In the genomic region with DNA sequence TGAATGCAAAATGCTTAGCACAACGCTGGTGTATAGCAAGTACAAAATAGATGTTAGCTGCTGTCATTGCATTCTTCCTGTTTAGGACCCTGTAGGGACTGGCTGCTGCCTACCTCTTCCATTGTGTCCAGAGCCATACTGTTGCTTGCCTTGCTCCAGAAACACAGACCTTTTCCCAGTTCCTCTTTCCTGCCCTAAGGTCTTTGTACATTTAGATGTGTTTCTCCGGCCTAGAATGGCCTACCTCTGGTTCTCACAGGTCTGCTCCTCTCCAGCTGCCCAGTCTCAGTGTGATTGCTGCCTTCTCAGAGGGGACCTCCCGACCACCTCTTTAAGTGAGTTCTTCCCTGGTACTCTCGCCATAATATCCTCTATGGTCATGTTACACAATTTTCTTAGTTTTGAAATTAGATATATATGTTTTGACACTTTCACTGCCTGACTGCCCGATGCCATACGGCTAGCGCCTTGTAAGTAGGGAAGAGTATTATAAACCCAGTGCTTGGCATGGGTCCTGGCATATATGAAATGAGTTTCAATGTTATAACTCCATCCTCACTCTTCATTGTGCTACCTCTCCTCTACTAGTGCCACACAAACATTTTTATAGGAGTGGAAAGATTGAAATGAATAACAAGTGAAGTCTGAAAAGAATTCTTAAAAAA, we compare ENCODE assay signal across 17 cellular contexts. TPM values are rescaled to one million over a fixed set of nuclear protein-coding genes. Genes with fewer than 3 reads are reported as not detected.
DNase-seq lines count a peak whose midpoint lies in the region; ATAC-seq and TF ChIP-seq lines count a peak whose summit lies in the region.
"Had no signal": no experiment of that assay in that cellular context is flagged by ENCODE, and none has a peak within 500 bp of the region (broad histone marks: within the 10 kb centered on the region; RNA-seq: fewer than 3 reads in every experiment).

No MANE protein-coding gene starts in this region.

- no peaks in the 10 kb centered on the region for H3K79me2 ChIP-seq in osteoblast (ENCODE audit: insufficient read depth, low read length)

- H3K9me3 ChIP-seq in osteoblast (ENCODE audit: low read depth, low read length), result no peaks in the 10 kb centered on the region

- H3K27me3 ChIP-seq in dorsolateral prefrontal cortex (no peaks in the 10 kb centered on the region), osteoblast (ENCODE audit: insufficient read depth, low read length) (no peaks in the 10 kb centered on the region)

- DNase-seq in NOMO-1 treated with dmso at 0.1 percent for 144 hours (lab: John Stamatoyannopoulos, UW; ENCODE audit: unreplicated experiment), result peak; percentile 18
- no peak for DNase-seq in dorsolateral prefrontal cortex
- DNase-seq in osteoblast (ENCODE audit: insufficient read length, low spot score, missing footprints), result no peak
- no peak for DNase-seq in activated CD4-positive, alpha-beta T cell treated with anti-CD3 and anti-CD28 coated beads for 4 hours
- DNase-seq: activated CD8-positive, alpha-beta T cell treated with anti-CD3 and anti-CD28 coated beads for 36 hours; activated T-cell treated with anti-CD3 and anti-CD28 coated beads, Interleukin-2, amount 50 U/mL, for 4 hours; Calu3; cortex of kidney; Karpas-422; NCI-H1436; stimulated activated CD4-positive, alpha-beta T cell treated with anti-CD3 and anti-CD28 coated beads, Interleukin-4, amount 100 ng/mL, for 24 hours had no signal

- H2AFZ ChIP-seq in osteoblast (ENCODE audit: low read length), result peak overlapping the region; percentile 11

- H3K4me3 ChIP-seq in dorsolateral prefrontal cortex (peak overlapping the region in 3 of 59 donors; percentile 5 to 55 (median 6)), osteoblast (ENCODE audit: insufficient read depth, low read length) (no peak overlapping the region)
- H3K4me3 ChIP-seq: smooth muscle cell had no signal

- H3K27ac ChIP-seq in dorsolateral prefrontal cortex (peak overlapping the region in 58 of 59 donors; percentile 27 to 99 (median 92)), osteoblast (ENCODE audit: low read depth, low read length) (no peak overlapping the region)
- H3K27ac ChIP-seq: epithelial cell of prostate had no signal

- peak; percentile 25 for ATAC-seq in HG03108 (IDR thresholded peaks at IDR 0.05; ENCODE audit: unreplicated experiment)
- ATAC-seq in GM18867 (IDR thresholded peaks at IDR 0.05; ENCODE audit: unreplicated experiment), result no peak
- no peak for ATAC-seq in HG02678 (IDR thresholded peaks at IDR 0.05; ENCODE audit: unreplicated experiment)
- ATAC-seq: activated CD8-positive, alpha-beta T cell treated with anti-CD3 and anti-CD28 coated beads for 36 hours; activated T-cell treated with anti-CD3 and anti-CD28 coated beads, Interleukin-2, amount 50 U/mL, for 4 hours had no signal

- no peak overlapping the region for H3K4me2 ChIP-seq in osteoblast (ENCODE audit: insufficient read depth, low read length)
- H3K4me2 ChIP-seq: smooth muscle cell had no signal

- H3K36me3 ChIP-seq in osteoblast (ENCODE audit: insufficient read depth, low read length), result no peaks in the 10 kb centered on the region

- H4K20me1 ChIP-seq in osteoblast (ENCODE audit: insufficient read depth, low read length), result no peaks in the 10 kb centered on the region

- intact Hi-C loops in dorsolateral prefrontal cortex (cut with DNase I), result loop anchor here in 1 of 2 donors (5.0 kb wide), 1 partner anchor 125 kb away; the partner anchor contains the start of gene HSPE1

- peaks cover 12% of the 10 kb centered on the region for H3K4me1 ChIP-seq in osteoblast (ENCODE audit: insufficient read depth, low read length)

- TF ChIP-seq CTCF in dorsolateral prefrontal cortex (IDR thresholded peaks at IDR 0.05 in 54 of 56, conservative IDR thresholded peaks at IDR 0.05 in 2 of 56; ENCODE audit: low read depth in 1 of 56, partially characterized antibody in 56 of 56) (no peak), osteoblast (IDR thresholded peaks at IDR 0.05; ENCODE audit: extremely low read depth, low read depth, low read length) (no peak)

RNA-seq across cellular contexts. Expression of gene RFTN2, which starts 48.3 kb away (rescaled TPM):
- total RNA-seq in dorsolateral prefrontal cortex, result 100 to 1,000 TPM in 20 of 120 experiments, 10 to 100 TPM in 100; 25.0 to 155 (median 69.5) TPM
- 14.5 and 18.6 TPM in 2 replicates for total RNA-seq in osteoblast
- total RNA-seq: activated CD8-positive, alpha-beta T cell treated with anti-CD3 and anti-CD28 coated beads for 36 hours; activated T-cell treated with anti-CD3 and anti-CD28 coated beads, Interleukin-2, amount 50 U/mL, for 4 hours; T-helper 1 cell treated with Interleukin-12 subunit alpha and Interleukin-12 subunit beta and Interleukin-4 antibody, amounts not matched to agents 30 ng/mL and 1 ng/mL, for 36 hours had no signal
